ENCODE assay signal across 8 cellular contexts in genomic region chr19:12550951-12551832, GRCh38. TPM values are rescaled to one million over a fixed set of nuclear protein-coding genes. Genes with fewer than 3 reads are reported as not detected.
DNase-seq lines count a peak whose midpoint lies in the region; ATAC-seq and FAIRE-seq lines count a peak whose summit lies in the region.

ZNF564 (minus strand) TSS chr19:12551482; CDS start chr19:12551332, 150 bp downstream.

- H3K4me3 ChIP-seq in NT2/D1 (ENCODE audit: insufficient read length, low read depth) (peak within 1 kb of the TSS; percentile 78), mesodermal cell (ENCODE audit: extremely low read depth, insufficient read depth, low read length, poor library complexity, severe bottlenecking) (peak within 1 kb of the TSS; percentile 81)

- no peaks in the 10 kb centered on the region for H3K27me3 ChIP-seq in NT2/D1 (ENCODE audit: insufficient read depth, insufficient read length)

- H3K9me3 ChIP-seq in NT2/D1 (ENCODE audit: insufficient read depth, low read length) (no peaks in the 10 kb centered on the region), mesodermal cell (ENCODE audit: control insufficient read depth, low read length) (peaks cover 18% of the 10 kb centered on the region)

- FAIRE-seq in endometrium (lab: Jason Lieb, UNC): peak; percentile 97

- DNase-seq in COR-L47 (lab: John Stamatoyannopoulos, UW) (peak; percentile 97), HUDEP-2 (lab: John Stamatoyannopoulos, UW; ENCODE audit: unreplicated experiment in 76 of 76) (peak; percentile 54 to 99 (median 96)), NT2/D1 (ENCODE audit: low read depth, low spot score) (peak; percentile 99)
- DNase-seq in activated CD8-positive, alpha-beta memory T cell treated with anti-CD3 and anti-CD28 coated beads, Interleukin-2, amount 50 U/mL, for 1 hour (ENCODE audit: extremely low read depth): peak; percentile 87
- peak; percentile 82 to 88 for DNase-seq in stimulated activated CD8-positive, alpha-beta memory T cell treated with anti-CD3 and anti-CD28 coated beads, Interleukin-15, amount 100 ng/mL, for 4 hours (ENCODE audit: low read depth in 2 of 2)

- 0% methylated on average over 45 to 51 of the region's 55 CpGs for WGBS in mesodermal cell (ENCODE audit: insufficient coverage in 2 of 2), 2 experiments

- H3K36me3 ChIP-seq in NT2/D1 (ENCODE audit: insufficient read depth, insufficient read length, low read length): peaks cover 20% of the 10 kb centered on the region
- H3K36me3 ChIP-seq in mesodermal cell (ENCODE audit: control insufficient read depth, insufficient read depth, low read length): peaks cover 36% of the 10 kb centered on the region

- H3K4me1 ChIP-seq in NT2/D1 (ENCODE audit: insufficient read depth, insufficient read length): no peaks in the 10 kb centered on the region
- no peaks in the 10 kb centered on the region for H3K4me1 ChIP-seq in mesodermal cell (ENCODE audit: control insufficient read depth, insufficient read depth, low read length, poor library complexity, severe bottlenecking)

- ATAC-seq in GM21381 (IDR thresholded peaks at IDR 0.05; ENCODE audit: unreplicated experiment): peak; percentile 97

- peak within 1 kb of the TSS; percentile 90 for H3K9ac ChIP-seq in NT2/D1 (ENCODE audit: insufficient read length, low read depth)

- peak within 1 kb of the TSS; percentile 98 for H3K27ac ChIP-seq in mesodermal cell (ENCODE audit: low read depth, low read length, severe bottlenecking)

RNA-seq across cellular contexts. Expression of gene ZNF564, which starts in this region (rescaled TPM):
- 6.5 TPM for polyA plus RNA-seq in mesodermal cell (2013, experiment 1 of 2)
- polyA plus RNA-seq in mesodermal cell (2013, experiment 2 of 2): 6.5 TPM

Comparison
In these comparisons a context has a peak if more than half of its experiments do, and no peak if none do; other contexts are left out.
1. Peak in every context shown above with its lines: DNase-seq, ATAC-seq, H3K4me3 ChIP-seq and H3K27ac ChIP-seq.